8 cellular contexts compared by ENCODE assay signal in genomic region chr1:143720087-143721023, GRCh38.
A peak's percentile ranks its signal among the peaks of the same experiment; 100 is the strongest.
DNase-seq lines count a peak whose midpoint lies in the region; ATAC-seq, FAIRE-seq and TF ChIP-seq lines count a peak whose summit lies in the region.

No MANE protein-coding gene starts in this region.

- no TSS peak for BruUV-seq in GM12878 (replicated peaks; lab: Mats Ljungman, UMichigan)

- H3K4me2 ChIP-seq in GM12878 (ENCODE audit: control insufficient read depth, insufficient read depth) (no peak overlapping the region), mesenchymal stem cell (ENCODE audit: low read length, poor library complexity, severe bottlenecking) (no peak overlapping the region)

- H3K27ac ChIP-seq in GM12878 (ENCODE audit: control insufficient read depth, insufficient read depth) (no peak overlapping the region), mesenchymal stem cell (ENCODE audit: low read length, poor library complexity, severe bottlenecking) (no peak overlapping the region), brain microvascular endothelial cell (no peak overlapping the region), stomach (no peak overlapping the region)

- H3K27me3 ChIP-seq in GM12878 (replicated peaks in 1 of 2; ENCODE audit: control insufficient read depth in 2 of 2, insufficient read depth in 2 of 2, low read length in 1 of 2) = no peaks in the 10 kb centered on the region
- peaks cover 0 to 26% of the 10 kb centered on the region in 2 experiments for H3K27me3 ChIP-seq in mesenchymal stem cell (ENCODE audit: control insufficient read depth in 1 of 2, insufficient read depth in 1 of 2, low read length in 2 of 2)
- H3K27me3 ChIP-seq in brain microvascular endothelial cell (replicated peaks) = no peaks in the 10 kb centered on the region
- H3K27me3 ChIP-seq in stomach = peaks cover 0 to 32% (median 28%) of the 10 kb centered on the region in 3 donors

- DNase-seq in Caki2 (ENCODE audit: low read depth) (peak; percentile 94), Kasumi-1 (lab: John Stamatoyannopoulos, UW) (peak; percentile 17 to 25), GM12878 (ENCODE audit: low read depth, low spot score) (no peak), mesenchymal stem cell (no peak), brain microvascular endothelial cell (no peak), NCI-H2196 (lab: John Stamatoyannopoulos, UW; ENCODE audit: unreplicated experiment) (no peak), stomach (no peak)

- H3K9me3 ChIP-seq in GM12878 (replicated peaks; ENCODE audit: control insufficient read depth, insufficient read depth, low read length) (no peaks in the 10 kb centered on the region), mesenchymal stem cell (ENCODE audit: control insufficient read depth, low read length) (no peaks in the 10 kb centered on the region), stomach (no peaks in the 10 kb centered on the region)

- H4K20me1 ChIP-seq in GM12878 (ENCODE audit: control insufficient read depth, insufficient read depth) = no peaks in the 10 kb centered on the region

- H3K79me2 ChIP-seq in GM12878 (ENCODE audit: control insufficient read depth, insufficient read depth, low read length) = no peaks in the 10 kb centered on the region

- TF ChIP-seq CTCF in GM12878 (IDR thresholded peaks at IDR 0.05 in 2 of 3, conservative IDR thresholded peaks at IDR 0.05 in 1 of 3; ENCODE audit: control insufficient read depth in 2 of 3, extremely low read depth in 1 of 3, insufficient read depth in 1 of 3, low read depth in 3 of 3, low read length in 3 of 3) (no peak), brain microvascular endothelial cell (IDR thresholded peaks at IDR 0.05; ENCODE audit: low read depth, low read length, missing control alignments) (no peak), stomach (IDR thresholded peaks at IDR 0.05) (no peak)

- TF ChIP-seq RAD21 in GM12878 (IDR thresholded peaks at IDR 0.05; ENCODE audit: insufficient read depth, low read depth, low read length) = no peak

- in situ Hi-C loops in Caki2 (cut with HindIII; ENCODE audit: low pct_unique_long_range_greater_than_20kb, low sequenced_read_pairs) (no loop called here), GM12878 (cut with MboI) (no loop called here), brain microvascular endothelial cell (cut with HindIII; ENCODE audit: low pct_ligation_motif_present, low sequenced_read_pairs) (no loop called here)

- no peak for TF ChIP-seq EP300 in GM12878 (IDR thresholded peaks at IDR 0.05; ENCODE audit: borderline replicate concordance in 1 of 2, control insufficient read depth in 1 of 2, low read depth in 2 of 2, low read length in 2 of 2)
- no peak for TF ChIP-seq EP300 in stomach (IDR thresholded peaks at IDR 0.05)

- H3K23ac ChIP-seq in mesenchymal stem cell (ENCODE audit: low read length in 2 of 2) = no peak overlapping the region

- no peak; the same call in 2 of the 3 replicates for ATAC-seq in GM12878
- no peak for ATAC-seq in GM18907 (IDR thresholded peaks at IDR 0.05; ENCODE audit: unreplicated experiment)

- no peak overlapping the region for H2BK5ac ChIP-seq in mesenchymal stem cell (ENCODE audit: low read depth, low read length, poor library complexity, severe bottlenecking)

- TF ChIP-seq POLR2A in GM12878 (IDR thresholded peaks at IDR 0.05; ENCODE audit: low read depth, low read length) (no peak), stomach (IDR thresholded peaks at IDR 0.05) (no peak)

- intact Hi-C loops in GM12878 (cut with micrococcal nuclease; ENCODE audit: unreplicated experiment) = no loop called here
- intact Hi-C loops in stomach (cut with DNase I; ENCODE audit: low total_unique reads) = no loop called here

- H3K18ac ChIP-seq in mesenchymal stem cell (ENCODE audit: low read depth in 1 of 2, low read length in 2 of 2) = no peak overlapping the region

- H3K36me3 ChIP-seq in GM12878 (ENCODE audit: control insufficient read depth in 2 of 2, insufficient read depth in 2 of 2, low read length in 1 of 2) (no peaks in the 10 kb centered on the region), mesenchymal stem cell (ENCODE audit: control insufficient read depth in 1 of 2, insufficient read depth in 2 of 2, low read depth in 1 of 2, low read length in 2 of 2) (no peaks in the 10 kb centered on the region), brain microvascular endothelial cell (replicated peaks) (no peaks in the 10 kb centered on the region), stomach (no peaks in the 10 kb centered on the region)

- H3K4me1 ChIP-seq in GM12878 (ENCODE audit: control insufficient read depth, insufficient read depth, low read length) (no peaks in the 10 kb centered on the region), mesenchymal stem cell (ENCODE audit: control insufficient read depth, insufficient read depth, low read depth, low read length) (no peaks in the 10 kb centered on the region), stomach (no peaks in the 10 kb centered on the region)

- peak; percentile 70 for FAIRE-seq in GM12878 (lab: Jason Lieb, UNC)

- no peak overlapping the region for H2BK120ac ChIP-seq in mesenchymal stem cell (ENCODE audit: low read depth, low read length)

- RAD21 ChIA-PET in GM12878 (lab: Charles Lee; ENCODE audit: unreplicated experiment) = no interaction called here

- H3K9ac ChIP-seq in GM12878 (ENCODE audit: control insufficient read depth, insufficient read depth, low read length) (no peak overlapping the region), mesenchymal stem cell (ENCODE audit: low read length) (peak overlapping the region; percentile 54)

- POLR2A ChIA-PET in GM12878 (lab: Charles Lee) = no interaction called here

- no peak overlapping the region for H2AFZ ChIP-seq in GM12878 (ENCODE audit: control insufficient read depth, low read depth, low read length)
- H2AFZ ChIP-seq in mesenchymal stem cell (ENCODE audit: low read depth, low read length) = no peak overlapping the region

- H3K4ac ChIP-seq in mesenchymal stem cell (ENCODE audit: low read depth in 1 of 2, low read length in 2 of 2) = no peak overlapping the region

- H2AK5ac ChIP-seq in mesenchymal stem cell (ENCODE audit: low read length, severe bottlenecking) = no peak overlapping the region

- no peak overlapping the region for H4K8ac ChIP-seq in mesenchymal stem cell (ENCODE audit: low read length)

- H3K79me1 ChIP-seq in mesenchymal stem cell (replicated peaks; ENCODE audit: low read length, poor library complexity, severe bottlenecking) = no peaks in the 10 kb centered on the region

- H4K91ac ChIP-seq in mesenchymal stem cell (ENCODE audit: low read length) = no peak overlapping the region

- no peak overlapping the region for H3K14ac ChIP-seq in mesenchymal stem cell (ENCODE audit: low read length in 2 of 2)

- H2BK15ac ChIP-seq in mesenchymal stem cell (ENCODE audit: low read depth, poor library complexity, severe bottlenecking) = no peak overlapping the region

- H2BK12ac ChIP-seq in mesenchymal stem cell (ENCODE audit: low read length in 2 of 2) = no peak overlapping the region

- SMC1A ChIA-PET in GM12878 (lab: Charles Lee; ENCODE audit: uncharacterized antibody, unreplicated experiment) = no interaction called here

- WGBS in GM12878 (ENCODE audit: insufficient coverage, insufficient replicate concordance, low lambda C conversion rate, missing lambda C conversion rate) = 6% methylated on average over 24 of the region's 24 CpGs
- 77% methylated on average over 24 of the region's 24 CpGs for WGBS in mesenchymal stem cell
- WGBS in stomach, 5 donors = 4 to 11% (median 9%) methylated on average over 8 to 24 of the region's 24 CpGs

- H3K4me3 ChIP-seq in GM12878 (no peak overlapping the region), mesenchymal stem cell (ENCODE audit: insufficient read depth in 1 of 2, low read depth in 1 of 2, low read length in 2 of 2) (peak overlapping the region in 1 of 2 experiments; percentile 62), brain microvascular endothelial cell (ENCODE audit: low read depth, low read length) (no peak overlapping the region), stomach (no peak overlapping the region)

- CTCF ChIA-PET in GM12878 (lab: Yijun Ruan, JAX) = no interaction called here

TF ChIP-seq in GM12878, 131 proteins besides CTCF, POLR2A, EP300 and RAD21 (continues in another document):
- TF ChIP-seq IRF3 (IDR thresholded peaks at IDR 0.05) (no peak), PBX3 (IDR thresholded peaks at IDR 0.05; ENCODE audit: insufficient replicate concordance, low read depth, low read length) (no peak), IKZF2 (IDR thresholded peaks at IDR 0.05) (no peak), ZBED1 (IDR thresholded peaks at IDR 0.05; ENCODE audit: borderline replicate concordance) (no peak), BCL3 (IDR thresholded peaks at IDR 0.05; ENCODE audit: borderline replicate concordance, insufficient read depth, low read depth, low read length, poor library complexity, severe bottlenecking) (no peak)

Comparison
In these comparisons a context has a peak if more than half of its experiments do, and no peak if none do; other contexts are left out.
1. DNase-seq: peak in Caki2 (single experiment) and Kasumi-1 (2 of 2); none in GM12878 (single experiment), mesenchymal stem cell (single experiment), brain microvascular endothelial cell (single experiment), NCI-H2196 (single experiment) and stomach (single experiment).